ENCODE assay signal across 10 cellular contexts in genomic region chr11:115363921-115364320, GRCh38.
"Had no signal": no experiment of that assay in that cellular context is flagged by ENCODE, and none has a peak within 500 bp of the region (broad histone marks: within the 10 kb centered on the region; RNA-seq: fewer than 3 reads in every experiment).

No MANE protein-coding gene starts in this region.

- H3K4me3 Mint-ChIP-seq: HFFc6 had no signal

- H3K9me3 ChIP-seq: HAP-1 had no signal

- H3K4me3 ChIP-seq: GM23248, HAP-1, K562 had no signal

- H3K36me3 ChIP-seq: HAP-1 had no signal

- H3K9ac ChIP-seq: GM23248 had no signal

- FAIRE-seq: HepG2, K562 had no signal

- DNase-seq: GM23248, GOT3, H7, HFFc6, KG1 had no signal

- ATAC-seq: HCT116, HepG2, K562 had no signal

- H3K27ac ChIP-seq: GM23248, HL-60 had no signal

- H3K27ac Mint-ChIP-seq: HFFc6 had no signal

- H2AFZ ChIP-seq: GM23248 had no signal
